Comparison of ENCODE assay signal across 8 cellular contexts in the genomic region with DNA sequence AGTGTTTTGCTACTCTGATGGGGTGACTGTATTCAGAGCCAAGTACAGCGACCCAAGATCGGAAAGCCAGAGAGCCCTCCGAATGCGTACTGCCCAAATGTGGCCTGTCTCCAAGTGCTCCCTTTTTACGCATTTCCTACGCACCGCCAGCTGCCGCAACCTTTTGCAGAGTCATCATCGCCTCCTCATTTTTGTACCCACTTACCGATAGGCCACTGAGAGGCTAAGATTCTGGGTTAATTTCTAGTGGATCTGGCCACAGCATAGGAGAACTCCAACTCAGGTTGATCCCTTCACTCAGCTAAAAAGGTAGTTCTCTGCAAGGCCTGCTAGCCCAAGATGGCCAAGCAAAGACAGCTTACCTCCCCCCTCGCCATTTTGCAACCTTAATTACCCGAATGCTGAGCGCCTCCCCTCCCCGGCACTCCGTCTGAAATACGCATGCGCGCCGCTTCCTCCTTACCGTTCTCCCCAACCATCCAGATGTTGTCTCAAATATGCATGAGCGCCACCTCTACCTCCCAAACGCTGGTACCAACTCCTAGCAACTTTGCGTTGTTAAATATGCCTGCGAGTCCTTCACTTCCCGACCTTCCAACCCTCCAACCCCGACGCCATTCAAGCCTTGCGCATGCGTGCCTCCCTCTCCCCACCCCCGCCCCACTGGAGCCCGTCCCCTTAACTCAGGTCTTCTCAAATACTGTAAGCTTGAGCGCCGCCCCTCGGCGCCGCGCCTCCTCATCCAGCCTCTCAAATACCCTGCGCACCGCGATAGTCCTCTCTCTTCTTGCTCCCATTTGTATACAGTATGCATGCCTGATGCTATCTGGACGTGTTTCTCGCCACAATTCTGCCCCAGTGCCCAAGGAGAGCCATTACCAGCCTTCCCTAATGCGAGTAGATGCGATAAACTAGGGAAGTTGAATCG. TPM values are rescaled to one million over a fixed set of nuclear protein-coding genes. Genes with fewer than 3 reads are reported as not detected.
DNase-seq lines count a peak whose midpoint lies in the region; TF ChIP-seq lines count a peak whose summit lies in the region.

No MANE protein-coding gene starts in this region.

- no peak for TF ChIP-seq CTCF in foreskin fibroblast (IDR thresholded peaks at IDR 0.05; ENCODE audit: low read depth, low read length)

- H3K4me3 ChIP-seq in H7 (ENCODE audit: insufficient read depth, low read depth, low read length), result peak overlapping the region; percentile 74
- H3K4me3 ChIP-seq in foreskin fibroblast (ENCODE audit: low read depth in 1 of 2, low read length in 2 of 2), result peak overlapping the region; percentile 77 to 89
- H3K4me3 ChIP-seq in neuronal stem cell (ENCODE audit: low read length in 2 of 2), result peak overlapping the region; percentile 57 to 94
- peak overlapping the region; percentile 66 to 92 (median 86) for H3K4me3 ChIP-seq in subcutaneous abdominal adipose tissue (ENCODE audit: low read depth in 1 of 5, low read length in 5 of 5)

- H3K9ac ChIP-seq in neuronal stem cell (ENCODE audit: low read depth, low read length, poor library complexity) (peak overlapping the region; percentile 70), subcutaneous abdominal adipose tissue (ENCODE audit: low read length in 5 of 5) (peak overlapping the region; percentile 72 to 93 (median 84))

- in situ Hi-C loops in G401 (cut with HindIII; ENCODE audit: low sequenced_read_pairs), result no loop called here

- peak; percentile 70 for TF ChIP-seq POLR2A in Raji (IDR thresholded peaks at IDR 0.05; ENCODE audit: insufficient read depth, low read depth, low read length)

- H3K4ac ChIP-seq in neuronal stem cell (ENCODE audit: low read length), result no peak overlapping the region

- H2AK5ac ChIP-seq in neuronal stem cell (ENCODE audit: low read depth, low read length), result no peak overlapping the region

- no peak overlapping the region for H2BK12ac ChIP-seq in neuronal stem cell (ENCODE audit: low read length)

- peaks cover 1% of the 10 kb centered on the region; the same call in 1 of the 2 replicates for H3K36me3 ChIP-seq in H7 (replicated peaks; ENCODE audit: control insufficient read depth, insufficient read depth, low read length)
- H3K36me3 ChIP-seq in neuronal stem cell (replicated peaks in 1 of 2; ENCODE audit: control insufficient read depth in 2 of 2, insufficient read depth in 2 of 2, low read length in 2 of 2), result peaks cover 0 to 15% of the 10 kb centered on the region in 2 donors
- H3K36me3 ChIP-seq in subcutaneous abdominal adipose tissue (ENCODE audit: control insufficient read depth in 5 of 5, insufficient read depth in 5 of 5, low read length in 5 of 5), result no peaks in the 10 kb centered on the region

- no peak overlapping the region for H4K91ac ChIP-seq in neuronal stem cell (ENCODE audit: low read depth, low read length, poor library complexity)

- peak overlapping the region; percentile 80 for H3K18ac ChIP-seq in neuronal stem cell (ENCODE audit: low read length)

- no peak overlapping the region for H2BK120ac ChIP-seq in neuronal stem cell (ENCODE audit: low read depth, low read length)

- peak; percentile 89 for DNase-seq in G401 (ENCODE audit: low spot score)
- peak; percentile 87 for DNase-seq in H7
- DNase-seq in M059J (ENCODE audit: low read depth), result peak; percentile 95
- DNase-seq in activated gamma-delta T cell (lab: John Stamatoyannopoulos, UW), result peak; percentile 67
- peak; percentile 83 to 94 for DNase-seq in foreskin fibroblast
- peak; percentile 75 for DNase-seq in neuronal stem cell (ENCODE audit: low spot score)

- H3K27ac ChIP-seq in neuronal stem cell (replicated peaks; ENCODE audit: low read length) (peak overlapping the region; percentile 98), subcutaneous abdominal adipose tissue (ENCODE audit: low read depth, low read length) (peak overlapping the region; percentile 96)

- H4K8ac ChIP-seq in neuronal stem cell (ENCODE audit: low read depth, low read length), result no peak overlapping the region

- no CpG with 5 or more reads among the region's 45 CpGs for WGBS in neuronal stem cell (ENCODE audit: extremely low coverage in 2 of 2, insufficient read length in 2 of 2, insufficient replicate concordance in 1 of 2), 2 donors

- H3K4me1 ChIP-seq in neuronal stem cell (ENCODE audit: control insufficient read depth in 2 of 2, insufficient read depth in 1 of 2, low read depth in 1 of 2, low read length in 2 of 2), result no peaks in the 10 kb centered on the region
- peaks cover 0 to 26% (median 18%) of the 10 kb centered on the region in 5 donors for H3K4me1 ChIP-seq in subcutaneous abdominal adipose tissue (ENCODE audit: control insufficient read depth in 5 of 5, insufficient read depth in 5 of 5, low read length in 5 of 5)

- no peak overlapping the region for H3K14ac ChIP-seq in neuronal stem cell (ENCODE audit: low read length)

- H3K79me1 ChIP-seq in neuronal stem cell (ENCODE audit: low read depth, low read length), result no peaks in the 10 kb centered on the region

- H3K9me3 ChIP-seq in neuronal stem cell (replicated peaks in 1 of 2; ENCODE audit: control insufficient read depth in 2 of 2, insufficient read depth in 1 of 2, low read depth in 1 of 2, low read length in 2 of 2), result peaks cover 0 to 2% of the 10 kb centered on the region in 2 donors
- no peaks in the 10 kb centered on the region for H3K9me3 ChIP-seq in subcutaneous abdominal adipose tissue (ENCODE audit: control insufficient read depth in 5 of 5, low read length in 5 of 5)

- peak overlapping the region; percentile 78 for H2AFZ ChIP-seq in neuronal stem cell (ENCODE audit: low read length)

- H2BK5ac ChIP-seq in neuronal stem cell (ENCODE audit: low read length), result no peak overlapping the region

- H3K27me3 ChIP-seq in H7 (ENCODE audit: control insufficient read depth, insufficient read depth, low read length) (no peaks in the 10 kb centered on the region), neuronal stem cell (ENCODE audit: control insufficient read depth in 3 of 3, insufficient read depth in 3 of 3, low read depth in 1 of 3, low read length in 3 of 3) (no peaks in the 10 kb centered on the region), subcutaneous abdominal adipose tissue (ENCODE audit: control insufficient read depth in 5 of 5, insufficient read depth in 4 of 5, low read length in 5 of 5) (peaks cover 0 to 2% (median 0%) of the 10 kb centered on the region in 5 donors)

- no peak overlapping the region for H3K23ac ChIP-seq in neuronal stem cell (ENCODE audit: low read depth, low read length, poor library complexity)

- peak overlapping the region; percentile 61 for H3K4me2 ChIP-seq in neuronal stem cell (ENCODE audit: insufficient read depth, low read length, poor library complexity, severe bottlenecking)

- H2BK15ac ChIP-seq in neuronal stem cell (ENCODE audit: low read length), result no peak overlapping the region

RNA-seq across cellular contexts. Expression of gene ZCCHC13, which starts 11.8 kb away (rescaled TPM):
- total RNA-seq in G401 (2014; rRNA removed; shearing (Covaris generic)), result not detected in 2 replicates
- total RNA-seq in H7 (2014; rRNA removed; shearing (Covaris generic)), result not detected in 2 replicates
- total RNA-seq in M059J (2014; rRNA removed; shearing (Covaris generic)), result not detected in 2 replicates
- not detected for polyA plus RNA-seq in neuronal stem cell (2013, experiment 1 of 2)
- not detected for polyA plus RNA-seq in neuronal stem cell (2013, experiment 2 of 2)

Comparison
In these comparisons a context has a peak if more than half of its experiments do, and no peak if none do; other contexts are left out.
1. Peak in every context shown above with its lines: DNase-seq, H3K4me3 ChIP-seq and H3K27ac ChIP-seq.